ENCODE assay signal across 22 cellular contexts in the genomic region with DNA sequence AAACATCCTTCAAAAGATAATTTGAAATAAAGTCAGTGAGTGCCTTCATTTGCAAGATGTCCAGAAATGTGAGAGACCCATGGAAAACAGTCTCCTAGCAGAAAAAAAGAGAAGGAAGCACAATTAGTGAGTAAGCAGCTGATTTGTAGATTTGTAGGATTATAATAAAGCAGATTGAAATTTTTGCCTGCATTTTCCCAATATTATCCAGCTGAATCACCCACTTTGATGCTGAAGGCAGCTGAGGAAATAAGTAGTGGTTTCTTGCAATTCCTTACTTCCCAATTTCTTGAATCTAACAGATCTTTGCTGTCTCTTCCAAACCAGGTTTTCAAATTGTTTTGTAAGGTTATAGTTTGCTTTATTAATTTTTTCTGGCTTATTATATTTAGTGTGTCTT.
A peak's percentile ranks its signal among the peaks of the same experiment; 100 is the strongest.
DNase-seq lines count a peak whose midpoint lies in the region; ATAC-seq and TF ChIP-seq lines count a peak whose summit lies in the region.
"Had no signal": no experiment of that assay in that cellular context is flagged by ENCODE, and none has a peak within 500 bp of the region (broad histone marks: within the 10 kb centered on the region; RNA-seq: fewer than 3 reads in every experiment).

No MANE protein-coding gene starts in this region.

- CTCF ChIA-PET in HCT116 (lab: Charles Lee): no interaction called here

- RAD21 ChIA-PET in HCT116 (lab: Charles Lee; ENCODE audit: low non-redundant PET in 1 of 2, low total read pairs in 2 of 2, uncharacterized antibody in 2 of 2, unreplicated experiment in 2 of 2): no interaction called here

- no peak for TF ChIP-seq POLR2A in HCT116 (IDR thresholded peaks at IDR 0.05; ENCODE audit: borderline replicate concordance, extremely low read depth, insufficient read depth, insufficient read length)

- no peak for TF ChIP-seq RAD21 in HCT116 (IDR thresholded peaks at IDR 0.05; ENCODE audit: low read depth)

- no peak overlapping the region for H3K27ac ChIP-seq in HCT116 (ENCODE audit: low read depth, low read length)
- H3K27ac ChIP-seq: A549, left lung, vagina had no signal

- BruUV-seq in HCT116 (replicated peaks; lab: Mats Ljungman, UMichigan): no TSS peak

- no peaks in the 10 kb centered on the region; the same call in 1 of the 2 replicates for H3K9me2 ChIP-seq in HCT116 (ENCODE audit: insufficient read depth)

- no peak overlapping the region for H3K4me2 ChIP-seq in HCT116 (ENCODE audit: low read length)
- H3K4me2 ChIP-seq: A549 had no signal

- H3K9me3 Mint-ChIP-seq in nephron progenitor cell: peaks cover 19% of the 10 kb centered on the region

- H3K27me3 Mint-ChIP-seq in nephron progenitor cell (ENCODE audit: low read depth, poor library complexity): peaks cover 4% of the 10 kb centered on the region
- H3K27me3 Mint-ChIP-seq: CD4-positive, alpha-beta memory T cell; T-cell had no signal

- no peak overlapping the region for H3K9ac ChIP-seq in HCT116 (ENCODE audit: low read length)

- H3K4me3 Mint-ChIP-seq in nephron progenitor cell: no peak overlapping the region
- H3K4me3 Mint-ChIP-seq: CD4-positive, alpha-beta memory T cell; T-cell had no signal

- H3K27me3 ChIP-seq in HCT116 (ENCODE audit: insufficient read depth, low read length): no peaks in the 10 kb centered on the region
- H3K27me3 ChIP-seq: left lung, vagina had no signal

- no peaks in the 10 kb centered on the region for H3K36me3 ChIP-seq in HCT116 (ENCODE audit: control insufficient read depth in 1 of 2, insufficient read depth in 2 of 2, low read length in 2 of 2)
- H3K36me3 ChIP-seq: left lung, vagina had no signal

- DNase-seq in AG08395 (ENCODE audit: low spot score) (peak; percentile 58), HCT116 (ENCODE audit: low read depth, low spot score) (no peak), astrocyte of the hippocampus (ENCODE audit: low read depth, low spot score) (peak; percentile 57), iris pigment epithelial cell (ENCODE audit: low read depth) (peak; percentile 63), nephron progenitor cell (no peak), NCI-H146 treated with DMSO at 0.1 percent for 48 hours (lab: John Stamatoyannopoulos, UW; ENCODE audit: unreplicated experiment) (no peak)
- DNase-seq: activated naive CD4-positive, alpha-beta T cell; anterior cingulate cortex; CD4-positive, alpha-beta memory T cell; DMS153; left lung; NCI-H1417 treated with DMSO at 0.1 percent for 48 hours; NCI-H2171; NCI-H526 treated with DMSO at 0.1 percent for 48 hours; Right ventricle myocardium superior; substantia nigra; T-cell had no signal

- POLR2A ChIA-PET in HCT116 (lab: Charles Lee): no interaction called here

- intact Hi-C loops in HCT116 (cut with micrococcal nuclease): no loop called here

- peaks cover 6% of the 10 kb centered on the region for H3K4me1 Mint-ChIP-seq in nephron progenitor cell
- H3K4me1 Mint-ChIP-seq: CD4-positive, alpha-beta memory T cell; T-cell had no signal

- ATAC-seq in HCT116: no peak
- ATAC-seq in HG02642 (IDR thresholded peaks at IDR 0.05; ENCODE audit: poor library complexity, unreplicated experiment): no peak
- no peak for ATAC-seq in GM21526 (IDR thresholded peaks at IDR 0.05; ENCODE audit: low FRiP score, unreplicated experiment)
- ATAC-seq: A549, HepG2, left lung, T-cell had no signal

- TF ChIP-seq CTCF in HCT116 (IDR thresholded peaks at IDR 0.05 in 2 of 3, conservative IDR thresholded peaks at IDR 0.05 in 1 of 3; ENCODE audit: borderline replicate concordance in 1 of 3, insufficient read depth in 1 of 3, low read depth in 2 of 3, low read length in 2 of 3) (no peak), nephron progenitor cell (IDR thresholded peaks at IDR 0.05) (no peak)

- H3K4me1 ChIP-seq in HCT116 (ENCODE audit: control insufficient read depth in 1 of 2, insufficient read depth in 2 of 2, low read length in 2 of 2): peaks cover 0 to 9% of the 10 kb centered on the region in 2 experiments; a peak in 1 of 4 replicates
- H3K4me1 ChIP-seq: vagina had no signal

- H4K20me1 ChIP-seq in HCT116 (ENCODE audit: insufficient read depth): no peaks in the 10 kb centered on the region

- no peak overlapping the region for H3K27ac Mint-ChIP-seq in nephron progenitor cell
- H3K27ac Mint-ChIP-seq: CD4-positive, alpha-beta memory T cell; T-cell had no signal

- H3K4me3 ChIP-seq in HCT116 (replicated peaks in 1 of 2; ENCODE audit: low read depth in 1 of 2, low read length in 2 of 2): no peak overlapping the region
- H3K4me3 ChIP-seq: A549, left lung, vagina had no signal

- peak overlapping the region; percentile 73 for H2AFZ ChIP-seq in HCT116 (ENCODE audit: low read depth, low read length, poor library complexity, severe bottlenecking)

- H3K9me3 ChIP-seq in HCT116 (ENCODE audit: control insufficient read depth in 1 of 2, insufficient read depth in 1 of 2, low read depth in 1 of 2, low read length in 2 of 2): no peaks in the 10 kb centered on the region
- H3K9me3 ChIP-seq: A549, vagina had no signal

- H3K79me2 ChIP-seq in HCT116 (ENCODE audit: insufficient read depth, low read length): no peaks in the 10 kb centered on the region

- no peaks in the 10 kb centered on the region for H3K36me3 Mint-ChIP-seq in nephron progenitor cell (ENCODE audit: low read depth)
- H3K36me3 Mint-ChIP-seq: CD4-positive, alpha-beta memory T cell; T-cell had no signal

TF ChIP-seq in HCT116, 20 proteins besides CTCF, POLR2A, EP300 and RAD21:
- TF ChIP-seq EZH2 (IDR thresholded peaks at IDR 0.05) (no peak), YY1 (IDR thresholded peaks at IDR 0.05; ENCODE audit: extremely low read depth, insufficient replicate concordance, low read depth, low read length) (no peak), SRF (IDR thresholded peaks at IDR 0.05; ENCODE audit: low read depth) (no peak), EGR1 (IDR thresholded peaks at IDR 0.05; ENCODE audit: low read depth) (no peak), ELF1 (IDR thresholded peaks at IDR 0.05; ENCODE audit: borderline replicate concordance, low read depth) (no peak), JUND (IDR thresholded peaks at IDR 0.05) (no peak), ZFX (IDR thresholded peaks at IDR 0.05) (no peak), SP1 (IDR thresholded peaks at IDR 0.05; ENCODE audit: low read depth) (no peak), ZNF274 (IDR thresholded peaks at IDR 0.05; ENCODE audit: low read depth, low read length) (no peak)

Comparison
In these comparisons a context has a peak if more than half of its experiments do, and no peak if none do; other contexts are left out.
1. DNase-seq: peak in AG08395 (single experiment), astrocyte of the hippocampus (single experiment) and iris pigment epithelial cell (single experiment); none in HCT116 (single experiment), nephron progenitor cell (single experiment) and NCI-H146 treated with DMSO at 0.1 percent for 48 hours (single experiment).